ENCODE assay signal across 8 cellular contexts in the genomic region with DNA sequence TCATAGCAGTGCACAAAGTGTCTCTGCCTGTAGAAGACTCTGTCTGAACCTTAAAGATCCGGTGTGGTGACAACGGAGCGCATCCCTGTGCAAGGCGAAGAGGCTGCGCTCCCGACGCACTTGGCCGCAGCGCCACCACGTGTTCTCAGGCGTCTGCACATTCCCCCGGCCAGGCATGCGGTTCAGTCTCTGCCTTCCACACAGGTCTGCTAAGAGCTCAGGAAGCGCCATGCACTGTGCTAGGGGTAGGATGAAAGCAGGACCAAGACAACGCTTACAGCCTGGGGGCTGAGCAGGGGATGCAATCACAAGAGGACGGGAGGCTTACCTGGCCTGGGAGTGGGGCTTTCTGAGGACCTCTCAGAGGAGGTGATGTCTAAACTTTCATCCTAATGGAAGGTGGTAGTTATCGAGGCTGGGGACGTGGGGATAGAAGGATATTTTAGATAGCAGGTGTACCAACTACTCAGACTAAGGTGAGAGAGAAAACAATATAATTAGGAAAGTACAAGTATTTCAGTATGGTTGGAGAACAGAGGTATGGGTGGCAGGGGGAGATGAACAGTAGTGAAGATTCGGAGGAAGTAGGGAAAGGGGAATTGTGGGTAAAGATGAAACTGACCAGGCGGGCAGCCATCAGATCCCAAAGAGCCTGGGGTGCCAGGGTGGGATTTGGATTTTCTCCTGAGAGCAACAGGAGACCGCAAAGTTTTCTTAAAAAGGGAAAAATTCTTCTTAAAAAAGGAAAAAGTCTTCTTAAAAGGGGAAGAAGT. TPM values are rescaled to one million over a fixed set of nuclear protein-coding genes. Genes with fewer than 3 reads are reported as not detected.
DNase-seq lines count a peak whose midpoint lies in the region; TF ChIP-seq lines count a peak whose summit lies in the region.

No MANE protein-coding gene starts in this region.

- CTCF ChIA-PET in HEK293 (lab: Yijun Ruan, JAX): interaction anchor here (0.5 to 6.6 kb wide), 50 partner anchors 8 to 1043 kb away, joined by 3 to 147 read pairs (median 4); partner anchors contain the start of genes CAPSL, IL7R, PRLR and SPEF2
- CTCF ChIA-PET in activated CD4-positive, alpha-beta memory T cell treated with anti-CD3 and anti-CD28 coated beads for 36 hours (lab: Charles Lee): interaction anchor here (0.6 to 6.1 kb wide), 46 partner anchors 9 to 1010 kb away, joined by 3 to 216 read pairs (median 6); partner anchors contain the start of genes BRIX1, CAPSL, IL7R and RAD1

- peaks cover 48% of the 10 kb centered on the region for H3K4me1 Mint-ChIP-seq in activated CD4-positive, alpha-beta memory T cell treated with anti-CD3 and anti-CD28 coated beads for 36 hours (ENCODE audit: low read depth)

- peak overlapping the region; percentile 79 for H3K27ac Mint-ChIP-seq in activated CD4-positive, alpha-beta memory T cell treated with anti-CD3 and anti-CD28 coated beads for 36 hours

- no peak overlapping the region for H3K27ac ChIP-seq in HEK293 (ENCODE audit: extremely low read depth, low read depth, low read length)

- peaks cover 4% of the 10 kb centered on the region; the same call in 1 of the 2 replicates for H3K4me1 ChIP-seq in HEK293 (ENCODE audit: control insufficient read depth, insufficient read depth, low read length)

- peaks cover 2% of the 10 kb centered on the region for H3K36me3 Mint-ChIP-seq in activated CD4-positive, alpha-beta memory T cell treated with anti-CD3 and anti-CD28 coated beads for 36 hours

- POLR2A ChIA-PET in HEK293 (lab: Yijun Ruan, JAX): interaction anchor here (1.0 kb wide), 1 partner anchor 141 kb away, joined by 3 read pairs; no protein-coding TSS in a partner anchor
- POLR2A ChIA-PET in activated CD4-positive, alpha-beta memory T cell treated with anti-CD3 and anti-CD28 coated beads for 36 hours (lab: Charles Lee): interaction anchor here (0.6 to 3.7 kb wide), 10 partner anchors 20 to 463 kb away, joined by 3 to 19 read pairs (median 4); partner anchors contain the start of gene IL7R

- no peaks in the 10 kb centered on the region for H3K9me3 Mint-ChIP-seq in activated CD4-positive, alpha-beta memory T cell treated with anti-CD3 and anti-CD28 coated beads for 36 hours

- H3K27me3 Mint-ChIP-seq in activated CD4-positive, alpha-beta memory T cell treated with anti-CD3 and anti-CD28 coated beads for 36 hours: peaks cover 6% of the 10 kb centered on the region

- DNase-seq in GM04503 (ENCODE audit: low read depth): peak; percentile 25
- DNase-seq in NCI-H226: peak; percentile 61
- DNase-seq in activated CD4-positive, alpha-beta memory T cell treated with anti-CD3 and anti-CD28 coated beads for 36 hours: peak; percentile 92
- DNase-seq in dermis microvascular lymphatic vessel endothelial cell (ENCODE audit: low read depth in 2 of 2): peak; percentile 26 to 62
- peak; percentile 72 for DNase-seq in medulla oblongata (ENCODE audit: extremely low spot score)
- peak; percentile 77 to 81 for DNase-seq in stimulated activated CD8-positive, alpha-beta memory T cell treated with anti-CD3 and anti-CD28 coated beads, Interleukin-15, amount 100 ng/mL, for 48 hours (ENCODE audit: low read depth in 2 of 2)
- DNase-seq in cerebellar nuclear complex (lab: John Stamatoyannopoulos, UW): no peak

- H3K9me3 ChIP-seq in HEK293 (ENCODE audit: control insufficient read depth, insufficient read depth, low read depth, low read length): no peaks in the 10 kb centered on the region

- H3K4me3 Mint-ChIP-seq in activated CD4-positive, alpha-beta memory T cell treated with anti-CD3 and anti-CD28 coated beads for 36 hours: peak overlapping the region; percentile 67

- H3K4me3 ChIP-seq in HEK293 (ENCODE audit: low read depth, low read length): no peak overlapping the region

- TF ChIP-seq CTCF in HEK293 (tag by site-specific recombination; IDR thresholded peaks at IDR 0.05): peak; percentile 86

- intact Hi-C loops in activated CD4-positive, alpha-beta memory T cell treated with anti-CD3 and anti-CD28 coated beads for 36 hours (cut with micrococcal nuclease): loop anchor here (1.0 to 5.0 kb wide), 11 partner anchors 21 to 448 kb away; partner anchors contain the start of gene SPEF2

- H3K36me3 ChIP-seq in HEK293 (ENCODE audit: control insufficient read depth in 2 of 2, insufficient read depth in 1 of 2, low read length in 2 of 2): no peaks in the 10 kb centered on the region

TF ChIP-seq in HEK293, 187 proteins besides CTCF, POLR2A, EP300 and RAD21:
- TF ChIP-seq ZBTB48 (tag by site-specific recombination; IDR thresholded peaks at IDR 0.05): peak; percentile 45; the same call in 1 of the 2 replicates
- no peak for TF ChIP-seq ZNF488 (tag by site-specific recombination; IDR thresholded peaks at IDR 0.05)
- TF ChIP-seq SETDB1 (IDR thresholded peaks at IDR 0.05; ENCODE audit: insufficient read length, low read length): peak; percentile 16
- no peak for TF ChIP-seq PRDM10 (tag by site-specific recombination; IDR thresholded peaks at IDR 0.05)
- TF ChIP-seq PRDM1 (tag by site-specific recombination; IDR thresholded peaks at IDR 0.05): peak; percentile 43
- no peak for TF ChIP-seq ZNF624 (tag by site-specific recombination; IDR thresholded peaks at IDR 0.05)
- peak; percentile 70; the same call in 1 of the 2 replicates for TF ChIP-seq ZNF76 (tag by site-specific recombination; IDR thresholded peaks at IDR 0.05; ENCODE audit: borderline replicate concordance, low read depth)
- TF ChIP-seq ZNF2 (tag by site-specific recombination; IDR thresholded peaks at IDR 0.05): peak; percentile 94
- TF ChIP-seq ZNF335 (tag by site-specific recombination; conservative IDR thresholded peaks at IDR 0.05): peak; percentile 47
- peak; percentile 84 for TF ChIP-seq ZNF654 (tag by site-specific recombination; IDR thresholded peaks at IDR 0.05; ENCODE audit: low read depth)
- peak; percentile 65; the same call in 1 of the 2 replicates for TF ChIP-seq ZBTB17 (tag by site-specific recombination; IDR thresholded peaks at IDR 0.05)

RNA-seq across cellular contexts. Expression of gene CAPSL, which starts 13.3 kb away (rescaled TPM):
- 1 to 10 TPM in 1 of 2 experiments, under 1 TPM in 1; 0.73 to 1.0 TPM for total RNA-seq in activated CD4-positive, alpha-beta memory T cell treated with anti-CD3 and anti-CD28 coated beads for 36 hours
- total RNA-seq in dermis microvascular lymphatic vessel endothelial cell: not detected in 2 replicates

Comparison
In these comparisons a context has a peak if more than half of its experiments do, and no peak if none do; other contexts are left out.
1. DNase-seq: peak in GM04503 (single experiment), NCI-H226 (single experiment), activated CD4-positive, alpha-beta memory T cell treated with anti-CD3 and anti-CD28 coated beads for 36 hours (single experiment), dermis microvascular lymphatic vessel endothelial cell (2 of 2), medulla oblongata (single experiment) and stimulated activated CD8-positive, alpha-beta memory T cell treated with anti-CD3 and anti-CD28 coated beads, Interleukin-15, amount 100 ng/mL, for 48 hours (2 of 2); none in cerebellar nuclear complex (0 of 2).